Comparison of ENCODE assay signal across 1 cellular context in the genomic region with DNA sequence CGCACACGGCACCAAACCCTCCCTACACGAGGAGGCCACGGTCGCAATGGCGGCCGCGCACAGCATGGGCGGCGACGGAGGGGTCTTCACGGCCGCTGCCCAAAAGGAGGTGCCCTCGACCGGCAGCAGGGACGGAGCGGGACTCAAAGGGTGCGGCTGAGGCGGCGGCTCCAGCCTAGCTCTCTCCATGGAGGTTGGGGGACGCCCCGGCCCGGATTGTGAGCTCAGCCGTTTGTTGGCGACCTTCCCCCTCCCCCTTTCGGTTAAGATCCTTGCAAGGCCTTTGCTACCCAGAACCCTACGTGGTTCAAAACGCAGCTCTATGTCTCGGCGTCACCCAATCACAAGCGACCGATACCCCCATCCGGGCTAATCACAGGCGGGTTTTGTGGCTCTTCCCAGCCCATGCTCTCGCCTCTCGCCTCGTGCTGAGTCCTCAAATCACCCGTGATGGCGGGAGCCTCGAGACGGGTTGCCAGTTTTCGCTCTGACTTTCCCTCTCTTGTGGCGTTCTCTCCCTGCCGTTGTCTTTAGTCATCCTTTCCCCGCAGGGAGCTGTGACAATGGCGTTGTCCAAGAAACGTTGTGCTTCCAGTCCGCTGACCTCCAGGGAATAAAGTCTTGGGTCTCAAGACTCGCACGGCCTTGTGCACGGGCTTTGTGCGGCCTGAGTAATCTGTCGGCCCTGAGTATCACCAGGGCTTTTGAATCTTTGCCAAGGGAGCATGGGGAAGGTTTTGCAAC.
TF ChIP-seq lines count a peak whose summit lies in the region.

No MANE protein-coding gene starts in this region.

TF ChIP-seq in GM23338, 12 proteins besides CTCF, POLR2A, EP300 and RAD21:
- no peak for TF ChIP-seq ZNF331 (CRISPR knock-in tag; IDR thresholded peaks at IDR 0.05; ENCODE audit: low read depth)
- TF ChIP-seq CREB1 (CRISPR knock-in tag; IDR thresholded peaks at IDR 0.05; ENCODE audit: low read depth): no peak
- no peak for TF ChIP-seq STAT1 (IDR thresholded peaks at IDR 0.05; ENCODE audit: unreplicated experiment)
- TF ChIP-seq ZNF462 (CRISPR knock-in tag; IDR thresholded peaks at IDR 0.05): no peak
- no peak for TF ChIP-seq EZH2 (IDR thresholded peaks at IDR 0.05; ENCODE audit: low read depth, unreplicated experiment)
- TF ChIP-seq ETS1 (IDR thresholded peaks at IDR 0.05): no peak
- TF ChIP-seq POLR2AphosphoS5 (IDR thresholded peaks at IDR 0.05; ENCODE audit: low read depth): no peak
- no peak for TF ChIP-seq EZH2phosphoT487 (IDR thresholded peaks at IDR 0.05; ENCODE audit: unreplicated experiment)
- no peak for TF ChIP-seq ZNF114 (CRISPR knock-in tag; IDR thresholded peaks at IDR 0.05)
- no peak for TF ChIP-seq NANOG (IDR thresholded peaks at IDR 0.05; ENCODE audit: borderline replicate concordance)
- no peak for TF ChIP-seq JUNB (IDR thresholded peaks at IDR 0.05; ENCODE audit: unreplicated experiment)
- TF ChIP-seq, protein P1, sequence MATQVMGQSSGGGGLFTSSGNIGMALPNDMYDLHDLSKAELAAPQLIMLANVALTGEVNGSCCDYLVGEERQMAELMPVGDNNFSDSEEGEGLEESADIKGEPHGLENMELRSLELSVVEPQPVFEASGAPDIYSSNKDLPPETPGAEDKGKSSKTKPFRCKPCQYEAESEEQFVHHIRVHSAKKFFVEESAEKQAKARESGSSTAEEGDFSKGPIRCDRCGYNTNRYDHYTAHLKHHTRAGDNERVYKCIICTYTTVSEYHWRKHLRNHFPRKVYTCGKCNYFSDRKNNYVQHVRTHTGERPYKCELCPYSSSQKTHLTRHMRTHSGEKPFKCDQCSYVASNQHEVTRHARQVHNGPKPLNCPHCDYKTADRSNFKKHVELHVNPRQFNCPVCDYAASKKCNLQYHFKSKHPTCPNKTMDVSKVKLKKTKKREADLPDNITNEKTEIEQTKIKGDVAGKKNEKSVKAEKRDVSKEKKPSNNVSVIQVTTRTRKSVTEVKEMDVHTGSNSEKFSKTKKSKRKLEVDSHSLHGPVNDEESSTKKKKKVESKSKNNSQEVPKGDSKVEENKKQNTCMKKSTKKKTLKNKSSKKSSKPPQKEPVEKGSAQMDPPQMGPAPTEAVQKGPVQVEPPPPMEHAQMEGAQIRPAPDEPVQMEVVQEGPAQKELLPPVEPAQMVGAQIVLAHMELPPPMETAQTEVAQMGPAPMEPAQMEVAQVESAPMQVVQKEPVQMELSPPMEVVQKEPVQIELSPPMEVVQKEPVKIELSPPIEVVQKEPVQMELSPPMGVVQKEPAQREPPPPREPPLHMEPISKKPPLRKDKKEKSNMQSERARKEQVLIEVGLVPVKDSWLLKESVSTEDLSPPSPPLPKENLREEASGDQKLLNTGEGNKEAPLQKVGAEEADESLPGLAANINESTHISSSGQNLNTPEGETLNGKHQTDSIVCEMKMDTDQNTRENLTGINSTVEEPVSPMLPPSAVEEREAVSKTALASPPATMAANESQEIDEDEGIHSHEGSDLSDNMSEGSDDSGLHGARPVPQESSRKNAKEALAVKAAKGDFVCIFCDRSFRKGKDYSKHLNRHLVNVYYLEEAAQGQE (IDR thresholded peaks at IDR 0.05; ENCODE audit: unreplicated experiment): no peak
